In the genomic region with DNA sequence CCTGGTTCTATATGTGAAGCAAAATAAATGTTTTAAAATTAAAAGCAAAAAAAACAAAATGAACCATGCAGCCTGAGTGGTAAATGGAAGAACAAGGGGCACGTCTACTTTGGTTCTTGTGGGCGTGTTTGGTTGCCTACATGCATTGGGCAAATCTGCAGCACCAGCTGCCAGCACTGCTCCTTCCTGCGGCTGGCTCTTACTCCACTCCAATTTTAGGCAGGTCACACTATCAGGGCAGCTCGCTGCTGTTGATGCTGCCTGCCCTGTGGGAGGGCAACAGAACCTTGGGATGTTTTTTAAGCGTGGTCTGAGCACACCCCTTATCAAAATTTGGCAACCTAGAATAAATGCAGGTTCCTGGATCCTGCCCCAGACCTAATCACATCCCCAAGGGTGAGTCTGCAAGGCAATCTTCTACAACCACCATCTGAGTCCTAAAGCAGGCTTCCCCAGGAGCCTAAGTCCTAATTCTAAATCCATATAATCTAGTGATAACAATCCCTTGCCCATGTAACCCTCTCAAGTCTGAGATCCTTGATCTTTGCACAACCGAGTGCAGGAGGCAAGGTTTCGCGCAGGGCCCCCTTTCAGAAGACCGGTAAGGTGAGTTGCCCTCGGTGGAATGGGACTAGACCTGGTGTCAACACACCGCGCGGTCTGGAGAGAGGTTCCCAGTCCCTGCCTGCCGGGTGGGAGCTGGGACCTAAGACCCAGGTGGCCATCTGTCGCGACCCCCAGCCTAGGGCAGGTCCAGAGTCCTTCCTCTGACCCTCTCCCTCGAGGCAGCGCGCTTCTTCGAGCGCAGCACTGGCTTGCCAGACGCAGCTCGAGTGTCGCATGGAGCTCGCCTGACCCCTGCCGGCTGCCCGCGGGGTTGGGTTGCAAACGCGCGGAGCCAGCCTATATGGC, we compare ENCODE assay signal across 9 cellular contexts. TPM values are rescaled to one million over a fixed set of nuclear protein-coding genes. Genes with fewer than 3 reads are reported as not detected.
DNase-seq lines count a peak whose midpoint lies in the region; ATAC-seq and TF ChIP-seq lines count a peak whose summit lies in the region.
"Had no signal": no experiment of that assay in that cellular context is flagged by ENCODE, and none has a peak within 500 bp of the region (broad histone marks: within the 10 kb centered on the region; RNA-seq: fewer than 3 reads in every experiment).

No MANE protein-coding gene starts in this region.

- no peaks in the 10 kb centered on the region for H3K27me3 Mint-ChIP-seq in activated T-cell treated with anti-CD3 and anti-CD28 coated beads, Interleukin-2, amount 50 U/mL, for 4 hours (ENCODE audit: low read depth)
- peaks cover 4% of the 10 kb centered on the region for H3K27me3 Mint-ChIP-seq in neural progenitor cell (ENCODE audit: insufficient read depth, low read depth)

- WGBS in stomach, 5 donors: 6 to 18% (median 9%) methylated on average over 19 to 31 of the region's 31 CpGs

- H3F3A ChIP-seq in PC-3 (ENCODE audit: low read length, unreplicated experiment): peaks cover 9% of the 10 kb centered on the region
- peaks cover 15% of the 10 kb centered on the region for H3F3A ChIP-seq in neural progenitor cell (ENCODE audit: low read depth)

- POLR2A ChIA-PET in PC-3 (lab: Charles Lee; ENCODE audit: unreplicated experiment): no interaction called here

- H3K27me3 ChIP-seq in PC-3 (ENCODE audit: low read length) (no peaks in the 10 kb centered on the region), neural progenitor cell (peaks cover 3% of the 10 kb centered on the region), stomach (no peaks in the 10 kb centered on the region)

- peak; percentile 26 for DNase-seq in NCI-H1092 treated with DMSO at 0.1 percent for 48 hours (lab: John Stamatoyannopoulos, UW)
- no peak for DNase-seq in NCI-H1092 (lab: John Stamatoyannopoulos, UW)
- DNase-seq in PC-3: peak; percentile 82
- peak; percentile 81 for DNase-seq in activated T-cell treated with anti-CD3 and anti-CD28 coated beads, Interleukin-2, amount 50 U/mL, for 4 hours
- DNase-seq in fibroblast of mammary gland (ENCODE audit: low read depth): peak; percentile 60
- DNase-seq in neural progenitor cell (ENCODE audit: low spot score): peak; percentile 87
- DNase-seq in stomach: peak; percentile 82

- ATAC-seq in HG03196 (IDR thresholded peaks at IDR 0.05; ENCODE audit: unreplicated experiment) (peak; percentile 60), PC-3 (peak; percentile 84)
- peak; percentile 97 to 99 for ATAC-seq in activated T-cell treated with anti-CD3 and anti-CD28 coated beads, Interleukin-2, amount 50 U/mL, for 4 hours

- no TSS peak for BruUV-seq in PC-3 (replicated peaks; lab: Mats Ljungman, UMichigan)

- H3K9me2 ChIP-seq in PC-3 (replicated peaks; ENCODE audit: low read length): no peaks in the 10 kb centered on the region

- intact Hi-C loops in PC-3 (cut with micrococcal nuclease) (loop anchor here (1.0 kb wide), 4 partner anchors 53 to 142 kb away; no protein-coding TSS in a partner anchor), stomach (cut with DNase I; ENCODE audit: low total_unique reads) (loop anchor here (5.0 kb wide), 1 partner anchor 139 kb away; a partner anchor contains a TSS)

- CTCF ChIA-PET in PC-3 (lab: Charles Lee): interaction anchor here (0.6 to 2.1 kb wide), 6 partner anchors 54 to 142 kb away, joined by 3 to 10 read pairs (median 4); no protein-coding TSS in a partner anchor

- H3K79me2 ChIP-seq in PC-3 (ENCODE audit: low read length) (no peaks in the 10 kb centered on the region), neural progenitor cell (ENCODE audit: low read depth) (no peaks in the 10 kb centered on the region)

- TF ChIP-seq CTCF in PC-3 (conservative IDR thresholded peaks at IDR 0.05; ENCODE audit: low read depth, low read length): peak; percentile 94
- TF ChIP-seq CTCF in fibroblast of mammary gland (conservative IDR thresholded peaks at IDR 0.05; ENCODE audit: control insufficient read depth, insufficient read depth, low read depth, low read length): peak; percentile 86
- peak; percentile 84 for TF ChIP-seq CTCF in neural progenitor cell (IDR thresholded peaks at IDR 0.05)
- peak in 5 of 7 experiments; percentile 81 to 97 (median 94) for TF ChIP-seq CTCF in stomach (IDR thresholded peaks at IDR 0.05)

- H3K4me2 ChIP-seq in PC-3 (ENCODE audit: low read length) (peak overlapping the region; percentile 65), neural progenitor cell (peak overlapping the region; percentile 65)

- H3K9ac ChIP-seq in PC-3 (ENCODE audit: low read length) (no peak overlapping the region), neural progenitor cell (no peak overlapping the region)

- H2AFZ ChIP-seq in PC-3 (ENCODE audit: low read length): peak overlapping the region; percentile 15; the same call in 1 of the 2 replicates
- no peak overlapping the region for H2AFZ ChIP-seq in neural progenitor cell (replicated peaks)

- no peak overlapping the region for H3K27ac Mint-ChIP-seq in neural progenitor cell

- peak overlapping the region; percentile 36; the same call in 1 of the 2 replicates for H3K4me3 ChIP-seq in PC-3 (ENCODE audit: low read length)
- H3K4me3 ChIP-seq in fibroblast of mammary gland (ENCODE audit: control insufficient read depth, low read depth, low read length): no peak overlapping the region
- H3K4me3 ChIP-seq in neural progenitor cell: no peak overlapping the region
- H3K4me3 ChIP-seq in stomach: peak overlapping the region in 1 of 4 donors; percentile 13
- H3K4me3 ChIP-seq: skin epidermis had no signal

- H3K36me3 ChIP-seq in PC-3 (ENCODE audit: low read depth, low read length) (0 out of 2 replicates have a peak, but pooled peaks cover 2% of the 10 kb centered on the region), neural progenitor cell (no peaks in the 10 kb centered on the region), stomach (peaks cover 4 to 28% (median 24%) of the 10 kb centered on the region in 4 donors)

- TF ChIP-seq EP300 in stomach (IDR thresholded peaks at IDR 0.05): no peak

- no peaks in the 10 kb centered on the region for H3K4me1 Mint-ChIP-seq in activated T-cell treated with anti-CD3 and anti-CD28 coated beads, Interleukin-2, amount 50 U/mL, for 4 hours (ENCODE audit: low read depth)
- peaks cover 4% of the 10 kb centered on the region for H3K4me1 Mint-ChIP-seq in neural progenitor cell

- H3K4me1 ChIP-seq in PC-3 (ENCODE audit: insufficient read depth, low read length) (peaks cover 23% of the 10 kb centered on the region), neural progenitor cell (peaks cover 10% of the 10 kb centered on the region), stomach (peaks cover 20 to 28% (median 25%) of the 10 kb centered on the region in 4 donors)

- H3K4me3 Mint-ChIP-seq in activated T-cell treated with anti-CD3 and anti-CD28 coated beads, Interleukin-2, amount 50 U/mL, for 4 hours: no peak overlapping the region
- H3K4me3 Mint-ChIP-seq in neural progenitor cell: no peak overlapping the region

- no peaks in the 10 kb centered on the region for H3K9me3 Mint-ChIP-seq in activated T-cell treated with anti-CD3 and anti-CD28 coated beads, Interleukin-2, amount 50 U/mL, for 4 hours
- H3K9me3 Mint-ChIP-seq in neural progenitor cell: no peaks in the 10 kb centered on the region

- H3K27ac ChIP-seq in PC-3 (ENCODE audit: low read length) (peak overlapping the region; percentile 31), neural progenitor cell (no peak overlapping the region), stomach (peak overlapping the region in 4 of 5 donors; percentile 16 to 70 (median 61))
- H3K27ac ChIP-seq: skin epidermis had no signal

- no peak for TF ChIP-seq POLR2A in stomach (IDR thresholded peaks at IDR 0.05)

- H3K36me3 Mint-ChIP-seq in activated T-cell treated with anti-CD3 and anti-CD28 coated beads, Interleukin-2, amount 50 U/mL, for 4 hours (ENCODE audit: insufficient read depth): peaks cover 6% of the 10 kb centered on the region
- H3K36me3 Mint-ChIP-seq in neural progenitor cell: peaks cover 5% of the 10 kb centered on the region

- H4K20me1 ChIP-seq in PC-3 (ENCODE audit: low read length): no peaks in the 10 kb centered on the region
- H4K20me1 ChIP-seq in neural progenitor cell (ENCODE audit: low read depth): peaks cover 14% of the 10 kb centered on the region

- no peaks in the 10 kb centered on the region for H3K9me3 ChIP-seq in PC-3 (ENCODE audit: low read length)
- H3K9me3 ChIP-seq in neural progenitor cell (ENCODE audit: low read depth): no peaks in the 10 kb centered on the region
- H3K9me3 ChIP-seq in stomach: no peaks in the 10 kb centered on the region

RNA-seq across cellular contexts. Expression of a gene that starts 15.9 kb away (rescaled TPM):
- 58.9 and 59.4 TPM in 2 replicates for total RNA-seq in PC-3 (2014; rRNA removed)
- 10 to 100 TPM; 65.2 to 71.4 (median 68.7) TPM for total RNA-seq in activated T-cell treated with anti-CD3 and anti-CD28 coated beads, Interleukin-2, amount 50 U/mL, for 4 hours
- total RNA-seq in neural progenitor cell (ENCODE audit: low replicate concordance): 18.0 and 38.4 TPM in 2 replicates
- total RNA-seq in stomach: 10 to 100 TPM; 40.9 to 78.1 (median 50.0) TPM
- 10 to 100 TPM; 26.7 to 45.1 (median 34.8) TPM for polyA plus RNA-seq in stomach

RNA-seq across cellular contexts. Expression of a gene that starts 19.3 kb away (rescaled TPM):
- total RNA-seq in PC-3 (2014; rRNA removed) (18.8 and 19.9 TPM in 2 replicates), neural progenitor cell (ENCODE audit: low replicate concordance) (5.8 and 13.7 TPM in 2 replicates), stomach (10 to 100 TPM in 4 of 5 donors, 1 to 10 TPM in 1; 5.3 to 35.9 (median 16.7) TPM)
- 10 to 100 TPM; 28.0 to 31.6 (median 31.5) TPM for total RNA-seq in activated T-cell treated with anti-CD3 and anti-CD28 coated beads, Interleukin-2, amount 50 U/mL, for 4 hours
- 1 to 10 TPM; 7.3 to 8.7 (median 7.5) TPM for polyA plus RNA-seq in stomach

RNA-seq across cellular contexts. Expression of a gene that starts 39.0 kb away (rescaled TPM):
- total RNA-seq in PC-3 (2014; rRNA removed) (115 and 125 TPM in 2 replicates), neural progenitor cell (ENCODE audit: low replicate concordance) (129 and 152 TPM in 2 replicates), stomach (10 to 100 TPM in 3 of 5 donors, 1 to 10 TPM in 2; 4.0 to 15.6 (median 10.7) TPM)
- 10 to 100 TPM; 22.6 to 37.0 (median 29.1) TPM for total RNA-seq in activated T-cell treated with anti-CD3 and anti-CD28 coated beads, Interleukin-2, amount 50 U/mL, for 4 hours
- polyA plus RNA-seq in stomach: 10 to 100 TPM; 13.9 to 16.3 (median 16.0) TPM

RNA-seq across cellular contexts. Expression of a gene that starts 49.3 kb away (rescaled TPM):
- total RNA-seq in PC-3 (2014; rRNA removed) (12.2 and 13.0 TPM in 2 replicates), neural progenitor cell (ENCODE audit: low replicate concordance) (11.9 and 17.5 TPM in 2 replicates), stomach (10 to 100 TPM in 2 of 5 donors, 1 to 10 TPM in 3; 2.5 to 14.6 (median 5.4) TPM)
- 1 to 10 TPM; 6.2 to 7.1 (median 7.0) TPM for total RNA-seq in activated T-cell treated with anti-CD3 and anti-CD28 coated beads, Interleukin-2, amount 50 U/mL, for 4 hours
- 1 to 10 TPM in 2 of 3 donors, under 1 TPM in 1; 0.92 to 7.4 (median 2.7) TPM for polyA plus RNA-seq in stomach
